Comparison of ENCODE assay signal across 36 cellular contexts in genomic region chr17:11893862-11894261, GRCh38.
"Had no signal": no experiment of that assay in that cellular context is flagged by ENCODE, and none has a peak within 500 bp of the region (broad histone marks: within the 10 kb centered on the region; RNA-seq: fewer than 3 reads in every experiment).

No MANE protein-coding gene starts in this region.

- H3K4me3 ChIP-seq: MG63 had no signal

- H3K27me3 ChIP-seq: MG63 had no signal

- DNase-seq: Karpas-422, Kasumi-1, MG63, MM.1S, MV-4-11, NCI-H1048, NCI-H1092, NCI-H1092 treated with DMSO at 0.1 percent for 48 hours, NCI-H1105, NCI-H1105 treated with DMSO at 0.1 percent for 48 hours, NCI-H1417, NCI-H1417 treated with DMSO at 0.1 percent for 48 hours, NCI-H1436, NCI-H1436 treated with DMSO at 0.1 percent for 48 hours, NCI-H146, NCI-H1694, NCI-H1694 treated with DMSO at 0.1 percent for 48 hours, NCI-H187, NCI-H187 treated with DMSO at 0.1 percent for 48 hours, NCI-H1930, NCI-H2029, NCI-H2029 treated with DMSO at 0.1 percent for 48 hours, NCI-H2081, NCI-H2081 treated with DMSO at 0.1 percent for 48 hours, NCI-H2107, NCI-H2171, NCI-H2171 treated with DMSO at 0.1 percent for 48 hours, NCI-H2227 treated with DMSO at 0.1 percent for 48 hours, NCI-H226, NCI-H345, NCI-H446, NCI-H446 treated with DMSO at 0.1 percent for 48 hours, NCI-H510A, NCI-H510A treated with DMSO at 0.1 percent for 48 hours, NCI-H524, NCI-H524 treated with DMSO at 0.1 percent for 48 hours had no signal

- H3K36me3 ChIP-seq: MG63 had no signal

- H3K9me3 ChIP-seq: MG63 had no signal
